ENCODE assay signal across 8 cellular contexts in the genomic region with DNA sequence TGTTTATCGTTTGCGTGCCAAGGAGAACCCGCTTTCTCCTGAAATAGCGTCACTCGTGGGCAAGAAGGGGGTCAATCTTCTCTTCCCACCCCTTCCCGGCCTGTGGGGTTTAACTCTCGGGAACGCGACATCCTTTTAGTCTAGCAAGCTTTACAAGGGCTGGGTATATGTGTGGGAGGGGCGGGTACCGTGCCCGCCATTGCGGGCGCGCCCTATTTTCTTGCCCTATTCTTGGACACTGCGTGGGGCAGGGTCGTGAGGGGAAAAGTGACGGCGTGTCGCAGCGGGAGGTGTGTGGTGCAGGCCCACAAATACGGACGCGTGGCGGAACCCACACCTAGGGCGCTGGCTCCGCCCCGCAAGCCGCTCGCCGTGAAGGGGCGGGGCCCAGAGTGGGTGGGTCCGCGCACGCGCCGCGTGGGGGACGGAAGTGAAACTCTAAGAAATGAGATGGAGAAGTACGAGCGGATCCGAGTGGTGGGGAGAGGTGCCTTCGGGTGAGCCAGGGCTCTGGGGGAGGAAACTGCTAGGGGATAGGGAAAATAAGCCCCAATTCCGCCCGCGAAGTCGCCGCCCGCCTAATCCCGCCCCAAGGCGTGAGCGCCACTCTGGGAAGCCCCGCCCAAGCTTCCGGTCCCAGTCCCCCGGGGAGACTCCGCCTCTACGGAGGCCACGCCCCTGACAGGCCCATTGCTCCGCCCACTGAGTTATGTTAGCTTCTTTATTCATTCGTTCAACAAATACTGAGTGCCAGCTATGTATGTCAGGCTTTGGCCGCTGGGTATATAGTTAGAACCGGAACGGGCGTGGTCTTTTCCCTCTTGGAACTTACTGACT. TPM values are rescaled to one million over a fixed set of nuclear protein-coding genes. Genes with fewer than 3 reads are reported as not detected.
DNase-seq lines count a peak whose midpoint lies in the region; ATAC-seq and TF ChIP-seq lines count a peak whose summit lies in the region.

A gene (plus strand): TSS at position 425 of the 837 bp plus-strand sequence. CDS start 26 bp downstream, at position 451.

- H3K27ac ChIP-seq in osteoblast (ENCODE audit: low read depth, low read length) (peak within 1 kb of the TSS; percentile 77), temporal lobe (ENCODE audit: low read depth, low read length) (peak within 1 kb of the TSS; percentile 87)

- H3K27me3 ChIP-seq in GM06990 (replicated peaks; ENCODE audit: control insufficient read depth, insufficient read depth, low read length) (no peaks in the 10 kb centered on the region), osteoblast (ENCODE audit: insufficient read depth, low read length) (no peaks in the 10 kb centered on the region)

- H3K27ac Mint-ChIP-seq in HFFc6: peak within 1 kb of the TSS; percentile 95
- peak within 1 kb of the TSS; percentile 98 to 100 for H3K27ac Mint-ChIP-seq in activated naive CD4-positive, alpha-beta T cell treated with anti-CD3 and anti-CD28 coated beads, Interleukin-2, amount 50 U/mL, for 72 hours
- H3K27ac Mint-ChIP-seq in glutamatergic neuron (ENCODE audit: unreplicated experiment): peak within 1 kb of the TSS; percentile 76

- H3K9me3 Mint-ChIP-seq in HFFc6 (no peaks in the 10 kb centered on the region), glutamatergic neuron (ENCODE audit: unreplicated experiment) (peaks cover 19% of the 10 kb centered on the region)
- H3K9me3 Mint-ChIP-seq in activated naive CD4-positive, alpha-beta T cell treated with anti-CD3 and anti-CD28 coated beads, Interleukin-2, amount 50 U/mL, for 72 hours: no peaks in the 10 kb centered on the region

- H3K4me3 Mint-ChIP-seq in HFFc6: peak within 1 kb of the TSS; percentile 95
- H3K4me3 Mint-ChIP-seq in glutamatergic neuron (ENCODE audit: unreplicated experiment): peak within 1 kb of the TSS; percentile 92

- H3K27me3 Mint-ChIP-seq in HFFc6 (ENCODE audit: insufficient read depth) (peaks cover 19% of the 10 kb centered on the region), glutamatergic neuron (ENCODE audit: unreplicated experiment) (peaks cover 19% of the 10 kb centered on the region)

- no peaks in the 10 kb centered on the region for H3K79me2 ChIP-seq in osteoblast (ENCODE audit: insufficient read depth, low read length)

- H4K20me1 ChIP-seq in osteoblast (ENCODE audit: insufficient read depth, low read length): peaks cover 13% of the 10 kb centered on the region

- peak within 1 kb of the TSS; percentile 97 for H2AFZ ChIP-seq in osteoblast (ENCODE audit: low read length)

- peaks cover 4% of the 10 kb centered on the region for H3K36me3 ChIP-seq in GM06990 (ENCODE audit: control insufficient read depth, insufficient read depth, low read length)
- H3K36me3 ChIP-seq in osteoblast (ENCODE audit: insufficient read depth, low read length): peaks cover 15% of the 10 kb centered on the region

- peak within 1 kb of the TSS; percentile 100 for H3K4me2 ChIP-seq in osteoblast (ENCODE audit: insufficient read depth, low read length)

- peak; percentile 43 for ATAC-seq in SK-N-SH treated with all-trans-retinoic acid at 6 μM for 48 hours
- peak; percentile 43 to 57 for ATAC-seq in activated naive CD4-positive, alpha-beta T cell treated with anti-CD3 and anti-CD28 coated beads, Interleukin-2, amount 50 U/mL, for 72 hours

- peaks cover 37% of the 10 kb centered on the region for H3K4me1 Mint-ChIP-seq in HFFc6 (ENCODE audit: low read depth)
- peaks cover 11% of the 10 kb centered on the region for H3K4me1 Mint-ChIP-seq in glutamatergic neuron (ENCODE audit: low read depth, unreplicated experiment)

- no peaks in the 10 kb centered on the region for H3K9me3 ChIP-seq in osteoblast (ENCODE audit: low read depth, low read length)

- TF ChIP-seq CTCF in GM06990 (IDR thresholded peaks at IDR 0.05; ENCODE audit: insufficient read depth, low read length, poor library complexity, severe bottlenecking) (no peak), HFFc6 (IDR thresholded peaks at IDR 0.05) (no peak), glutamatergic neuron (IDR thresholded peaks at IDR 0.05; ENCODE audit: partially characterized antibody, unreplicated experiment) (no peak), osteoblast (IDR thresholded peaks at IDR 0.05; ENCODE audit: extremely low read depth, low read depth, low read length) (no peak)

- H3K4me3 ChIP-seq in GM06990 (replicated peaks; ENCODE audit: low read depth, low read length) (peak within 1 kb of the TSS; percentile 69), osteoblast (ENCODE audit: insufficient read depth, low read length) (peak within 1 kb of the TSS; percentile 79)

- H3K4me1 ChIP-seq in osteoblast (ENCODE audit: insufficient read depth, low read length): peaks cover 26% of the 10 kb centered on the region

- H3K36me3 Mint-ChIP-seq in HFFc6 (ENCODE audit: low read depth) (peaks cover 16% of the 10 kb centered on the region), glutamatergic neuron (ENCODE audit: unreplicated experiment) (peaks cover 8% of the 10 kb centered on the region)
- peaks cover 15 to 23% of the 10 kb centered on the region in 2 donors for H3K36me3 Mint-ChIP-seq in activated naive CD4-positive, alpha-beta T cell treated with anti-CD3 and anti-CD28 coated beads, Interleukin-2, amount 50 U/mL, for 72 hours

- peak; percentile 96 for DNase-seq in GM06990 (ENCODE audit: extremely low read depth, insufficient read length)
- DNase-seq in HFFc6: peak; percentile 93
- peak; percentile 87 for DNase-seq in NCI-H1092 treated with DMSO at 0.1 percent for 48 hours (lab: John Stamatoyannopoulos, UW)
- peak; percentile 96 to 99 for DNase-seq in activated naive CD4-positive, alpha-beta T cell treated with anti-CD3 and anti-CD28 coated beads, Interleukin-2, amount 50 U/mL, for 72 hours (ENCODE audit: low spot score in 2 of 2)
- peak; percentile 95 for DNase-seq in glutamatergic neuron
- peak; percentile 98 for DNase-seq in osteoblast (ENCODE audit: insufficient read length, low spot score, missing footprints)

TF ChIP-seq in SK-N-SH treated with all-trans-retinoic acid at 6 μM for 48 hours, 23 proteins besides CTCF, POLR2A, EP300 and RAD21:
- TF ChIP-seq BACH2 (CRISPR knock-in tag; IDR thresholded peaks at IDR 0.05; ENCODE audit: borderline replicate concordance) (no peak), ARNTL (CRISPR knock-in tag; IDR thresholded peaks at IDR 0.05; ENCODE audit: borderline replicate concordance, low read depth) (no peak), ZC3H10 (CRISPR knock-in tag; IDR thresholded peaks at IDR 0.05) (no peak)

RNA-seq across cellular contexts. Expression of the gene that starts here (rescaled TPM):
- total RNA-seq in HFFc6 (2021; fragmentation: NEBNext Ultra II Directional; extraction: Animal tissue kit (Norgen Biotek cat#: 25700)): 1 to 10 TPM; 1.9 to 3.1 (median 2.5) TPM
- 1 to 10 TPM; 5.3 to 6.4 TPM for total RNA-seq in activated naive CD4-positive, alpha-beta T cell treated with anti-CD3 and anti-CD28 coated beads, Interleukin-2, amount 50 U/mL, for 72 hours
- 5.9 TPM for total RNA-seq in glutamatergic neuron (ENCODE audit: unreplicated experiment)
- total RNA-seq in osteoblast: 6.2 and 7.2 TPM in 2 replicates
- total RNA-seq in temporal lobe: 1.7 TPM

Comparison
In these comparisons a context has a peak if more than half of its experiments do, and no peak if none do; other contexts are left out.
1. Peak in every context shown above with its lines: DNase-seq, ATAC-seq, H3K4me3 ChIP-seq and H3K27ac ChIP-seq.